In the genomic region with DNA sequence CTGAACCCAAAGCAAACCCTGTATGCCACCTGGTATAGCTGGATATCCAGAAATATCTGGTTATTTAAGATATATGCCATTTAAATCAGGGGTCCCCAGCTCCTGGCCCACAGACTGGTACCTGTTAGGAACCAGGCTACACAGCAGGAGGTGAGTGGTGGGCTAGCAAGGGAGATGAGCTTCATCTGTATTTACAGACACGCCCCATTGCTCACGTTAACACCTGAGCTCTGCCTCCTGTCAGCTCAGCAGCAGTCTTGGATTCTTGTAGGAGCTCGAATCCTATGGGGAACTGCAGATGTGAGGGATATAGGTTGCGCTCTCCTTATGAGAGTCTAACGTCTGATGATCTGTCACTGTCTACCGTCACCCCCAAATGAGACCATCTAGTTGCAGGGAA, we compare ENCODE assay signal across 30 cellular contexts.
"Had no signal": no experiment of that assay in that cellular context is flagged by ENCODE, and none has a peak within 500 bp of the region (broad histone marks: within the 10 kb centered on the region; RNA-seq: fewer than 3 reads in every experiment).

No MANE protein-coding gene starts in this region.

- H3K9me3 ChIP-seq: ascending aorta had no signal

- H3K27ac Mint-ChIP-seq: activated CD4-positive, alpha-beta T cell treated with anti-CD3 and anti-CD28 coated beads for 36 hours; activated CD4-positive, alpha-beta T cell treated with anti-CD3 and anti-CD28 coated beads, Interleukin-2, amount 10 ng/mL, durations not matched to agents 7 days and 5 days; activated CD8-positive, alpha-beta T cell treated with anti-CD3 and anti-CD28 coated beads, Interleukin-2, amount 10 ng/mL, durations not matched to agents 7 days and 5 days; activated naive CD4-positive, alpha-beta T cell treated with anti-CD3 and anti-CD28 coated beads, Interleukin-2, amount 50 U/mL, for 24 hours; activated naive CD8-positive, alpha-beta T cell treated with anti-CD3 and anti-CD28 coated beads, Interleukin-2, amount 10 ng/mL, durations not matched to agents 7 days and 5 days; activated T-cell treated with anti-CD3 and anti-CD28 coated beads, Interleukin-2, amount 50 U/mL, for 24 hours; activated T-helper 2 cell treated with anti-CD3 and anti-CD28 coated beads, Interferon-gamma antibody, Interleukin-2, Interleukin-4, amounts not matched to agents 10 μg/mL and 5 μg/mL and 100 μg/mL, durations not matched to agents 14 hours and 24 hours and 36 hours had no signal

- H3K4me3 Mint-ChIP-seq: activated CD4-positive, alpha-beta T cell treated with anti-CD3 and anti-CD28 coated beads for 36 hours; activated CD4-positive, alpha-beta T cell treated with anti-CD3 and anti-CD28 coated beads, Interleukin-2, amount 10 ng/mL, durations not matched to agents 7 days and 5 days; activated CD8-positive, alpha-beta T cell treated with anti-CD3 and anti-CD28 coated beads, Interleukin-2, amount 10 ng/mL, durations not matched to agents 7 days and 5 days; activated naive CD4-positive, alpha-beta T cell treated with anti-CD3 and anti-CD28 coated beads, Interleukin-2, amount 50 U/mL, for 24 hours; activated naive CD8-positive, alpha-beta T cell treated with anti-CD3 and anti-CD28 coated beads, Interleukin-2, amount 10 ng/mL, durations not matched to agents 7 days and 5 days; activated T-cell treated with anti-CD3 and anti-CD28 coated beads, Interleukin-2, amount 50 U/mL, for 24 hours; central memory CD8-positive, alpha-beta T cell had no signal

- ATAC-seq: activated CD4-positive, alpha-beta T cell treated with anti-CD3 and anti-CD28 coated beads for 36 hours; activated CD4-positive, CD25-positive, alpha-beta regulatory T cell treated with anti-CD3 and anti-CD28 coated beads, Interleukin-2, amount 50 U/mL, for 24 hours; activated CD8-positive, alpha-beta T cell treated with anti-CD3 and anti-CD28 coated beads, Interleukin-2, amount 10 ng/mL, durations not matched to agents 7 days and 5 days; K562 had no signal

- H3K27me3 Mint-ChIP-seq: activated CD4-positive, alpha-beta T cell treated with anti-CD3 and anti-CD28 coated beads for 36 hours; activated CD4-positive, alpha-beta T cell treated with anti-CD3 and anti-CD28 coated beads, Interleukin-2, amount 10 ng/mL, durations not matched to agents 7 days and 5 days; activated naive CD4-positive, alpha-beta T cell treated with anti-CD3 and anti-CD28 coated beads, Interleukin-2, amount 50 U/mL, for 24 hours; activated naive CD8-positive, alpha-beta T cell treated with anti-CD3 and anti-CD28 coated beads, Interleukin-2, amount 10 ng/mL, durations not matched to agents 7 days and 5 days; activated T-cell treated with anti-CD3 and anti-CD28 coated beads, Interleukin-2, amount 50 U/mL, for 24 hours; central memory CD8-positive, alpha-beta T cell had no signal

- H3K4me1 Mint-ChIP-seq: activated CD4-positive, alpha-beta T cell treated with anti-CD3 and anti-CD28 coated beads for 36 hours; activated CD4-positive, alpha-beta T cell treated with anti-CD3 and anti-CD28 coated beads, Interleukin-2, amount 10 ng/mL, durations not matched to agents 7 days and 5 days; activated naive CD4-positive, alpha-beta T cell treated with anti-CD3 and anti-CD28 coated beads, Interleukin-2, amount 50 U/mL, for 24 hours; activated naive CD8-positive, alpha-beta T cell treated with anti-CD3 and anti-CD28 coated beads, Interleukin-2, amount 10 ng/mL, durations not matched to agents 7 days and 5 days; central memory CD8-positive, alpha-beta T cell had no signal

- H3K36me3 ChIP-seq: ascending aorta, cardiac muscle cell had no signal

- H3K4me3 ChIP-seq: ascending aorta, cardiac muscle cell, K562, PC-9 had no signal

- H3K4me1 ChIP-seq: ascending aorta had no signal

- H3K27me3 ChIP-seq: ascending aorta, cardiac muscle cell had no signal

- H3K36me3 Mint-ChIP-seq: activated naive CD4-positive, alpha-beta T cell treated with anti-CD3 and anti-CD28 coated beads, Interleukin-2, amount 50 U/mL, for 24 hours; activated naive CD8-positive, alpha-beta T cell treated with anti-CD3 and anti-CD28 coated beads, Interleukin-2, amount 10 ng/mL, durations not matched to agents 7 days and 5 days had no signal

- DNase-seq: activated CD4-positive, alpha-beta T cell treated with anti-CD3 and anti-CD28 coated beads for 36 hours; activated CD4-positive, alpha-beta T cell treated with anti-CD3 and anti-CD28 coated beads, Interleukin-2, amount 10 ng/mL, durations not matched to agents 7 days and 5 days; activated CD4-positive, alpha-beta T cell treated with anti-CD3 and anti-CD28 coated beads, Interleukin-2, amount 50 U/mL, for 48 hours; activated CD8-positive, alpha-beta T cell treated with anti-CD3 and anti-CD28 coated beads, Interleukin-2, amount 10 ng/mL, durations not matched to agents 7 days and 5 days; activated gamma-delta T cell; activated naive CD4-positive, alpha-beta T cell treated with Interleukin-2 at 50 U/mL for 16 hours; activated naive CD8-positive, alpha-beta T cell treated with anti-CD3 and anti-CD28 coated beads, Interleukin-2, amount 10 ng/mL, durations not matched to agents 7 days and 5 days; activated T-cell treated with anti-CD3 and anti-CD28 coated beads, Interleukin-2, amount 50 U/mL, for 24 hours; amygdala; NCI-H1092 treated with DMSO at 0.1 percent for 48 hours; NCI-H146; NCI-H187; NCI-H2029 treated with DMSO at 0.1 percent for 48 hours; NCI-H2107; NCI-H510A; PC-9; Right ventricle myocardium superior; SW 1271; T-helper 1 cell; T-helper 2 cell; T1000 had no signal

- H3K9me3 Mint-ChIP-seq: activated CD4-positive, alpha-beta T cell treated with anti-CD3 and anti-CD28 coated beads, Interleukin-2, amount 10 ng/mL, durations not matched to agents 7 days and 5 days; activated naive CD4-positive, alpha-beta T cell treated with anti-CD3 and anti-CD28 coated beads, Interleukin-2, amount 50 U/mL, for 24 hours; activated naive CD8-positive, alpha-beta T cell treated with anti-CD3 and anti-CD28 coated beads, Interleukin-2, amount 10 ng/mL, durations not matched to agents 7 days and 5 days; central memory CD8-positive, alpha-beta T cell had no signal

- H3K27ac ChIP-seq: ascending aorta, cardiac muscle cell, PC-9, RWPE1 had no signal

- FAIRE-seq: K562, RCC 7860 had no signal
